Comparison of ENCODE assay signal across 22 cellular contexts in genomic region chr7:121431389-121431788, GRCh38. TPM values are rescaled to one million over a fixed set of nuclear protein-coding genes. Genes with fewer than 3 reads are reported as not detected.
A peak's percentile ranks its signal among the peaks of the same experiment; 100 is the strongest.
DNase-seq lines count a peak whose midpoint lies in the region; ATAC-seq, FAIRE-seq and TF ChIP-seq lines count a peak whose summit lies in the region.
"Had no signal": no experiment of that assay in that cellular context is flagged by ENCODE, and none has a peak within 500 bp of the region (broad histone marks: within the 10 kb centered on the region; RNA-seq: fewer than 3 reads in every experiment).

No MANE protein-coding gene starts in this region.

- TF ChIP-seq EP300 in HepG2 (IDR thresholded peaks at IDR 0.05; ENCODE audit: low read depth in 2 of 2, low read length in 2 of 2) (no peak), HepG2 (CRISPR knock-in tag; IDR thresholded peaks at IDR 0.05; ENCODE audit: borderline replicate concordance) (no peak)

- H3K27ac Mint-ChIP-seq in stimulated activated memory B cell treated with anti-CD40 and anti-IgM and Interleukin-4, amounts not matched to agents 10 μg/mL and 1 μg/mL and 100 μg/mL, for 72 hours: peak overlapping the region; percentile 61
- H3K27ac Mint-ChIP-seq: B cell; CD4-positive, CD25-positive, alpha-beta regulatory T cell; CD8-positive, alpha-beta T cell had no signal

- H3K4me2 ChIP-seq in HepG2 (ENCODE audit: low read depth, low read length) (no peak overlapping the region), hepatocyte (no peak overlapping the region)
- H3K4me2 ChIP-seq: BLaER1 had no signal

- no peak overlapping the region for H3K4me3 Mint-ChIP-seq in stimulated activated memory B cell treated with anti-CD40 and anti-IgM and Interleukin-4, amounts not matched to agents 10 μg/mL and 1 μg/mL and 100 μg/mL, for 72 hours
- H3K4me3 Mint-ChIP-seq: B cell; CD4-positive, CD25-positive, alpha-beta regulatory T cell; CD8-positive, alpha-beta T cell had no signal

- BruUV-seq in HepG2 (replicated peaks; lab: Mats Ljungman, UMichigan): no TSS peak

- no peak for FAIRE-seq in HepG2 (lab: Jason Lieb, UNC)
- FAIRE-seq: A204.1, G401.6, GM19239, H1 had no signal

- H3K36me3 ChIP-seq in HepG2 (replicated peaks in 1 of 2; ENCODE audit: control insufficient read depth in 1 of 2, insufficient read depth in 2 of 2, low read length in 2 of 2) (no peaks in the 10 kb centered on the region), right lobe of liver (no peaks in the 10 kb centered on the region), hepatocyte (replicated peaks; ENCODE audit: insufficient read depth, low read depth) (no peaks in the 10 kb centered on the region), aorta (ENCODE audit: control insufficient read depth in 1 of 2, insufficient read depth in 2 of 2, low read length in 1 of 2) (no peaks in the 10 kb centered on the region)
- H3K36me3 ChIP-seq: BLaER1 had no signal

- no peak overlapping the region for H3K9ac ChIP-seq in HepG2 (ENCODE audit: insufficient read depth, low read depth, low read length)
- H3K9ac ChIP-seq: BLaER1, GM23248 had no signal

- H3K4me1 ChIP-seq in HepG2 (ENCODE audit: insufficient read depth, low read length) (no peaks in the 10 kb centered on the region), right lobe of liver (no peaks in the 10 kb centered on the region), hepatocyte (ENCODE audit: insufficient read depth) (peaks cover 8% of the 10 kb centered on the region), aorta (ENCODE audit: control insufficient read depth in 1 of 2, insufficient read depth in 2 of 2, low read length in 2 of 2) (no peaks in the 10 kb centered on the region)

- no peak for TF ChIP-seq RAD21 in HepG2 (CRISPR knock-in tag; IDR thresholded peaks at IDR 0.05)

- WGBS in HepG2 (ENCODE audit: low lambda C conversion rate): 10% methylated on average over 2 of the region's 2 CpGs
- 74% methylated on average over 2 of the region's 2 CpGs for WGBS in right lobe of liver (ENCODE audit: insufficient coverage, low coverage, low lambda C conversion rate, missing lambda C conversion rate)
- 73% methylated on average over 2 of the region's 2 CpGs for WGBS in hepatocyte (ENCODE audit: low lambda C conversion rate, missing lambda C conversion rate)
- 79 to 91% methylated on average over 2 of the region's 2 CpGs for WGBS in aorta, 2 donors

- TF ChIP-seq CTCF in HepG2 (CRISPR knock-in tag; IDR thresholded peaks at IDR 0.05) (no peak), right lobe of liver (IDR thresholded peaks at IDR 0.05) (no peak), hepatocyte (IDR thresholded peaks at IDR 0.05; ENCODE audit: poor library complexity) (no peak)

- H3K36me3 Mint-ChIP-seq in stimulated activated memory B cell treated with anti-CD40 and anti-IgM and Interleukin-4, amounts not matched to agents 10 μg/mL and 1 μg/mL and 100 μg/mL, for 72 hours: peaks cover 5% of the 10 kb centered on the region
- H3K36me3 Mint-ChIP-seq: CD4-positive, CD25-positive, alpha-beta regulatory T cell; CD8-positive, alpha-beta T cell had no signal

- H2AFZ ChIP-seq in HepG2 (ENCODE audit: low read length) (no peak overlapping the region), hepatocyte (no peak overlapping the region)
- H2AFZ ChIP-seq: GM23248 had no signal

- H3K9me3 ChIP-seq in HepG2 (ENCODE audit: low read length) (no peaks in the 10 kb centered on the region), right lobe of liver (no peaks in the 10 kb centered on the region), hepatocyte (ENCODE audit: low read depth) (no peaks in the 10 kb centered on the region), aorta (ENCODE audit: control insufficient read depth, low read length) (peaks cover 1% of the 10 kb centered on the region)
- H3K9me3 ChIP-seq: BLaER1, Caco-2 had no signal

- no peak for DNase-seq in HepG2 (ENCODE audit: low spot score)
- DNase-seq in right lobe of liver: no peak
- no peak for DNase-seq in hepatocyte (ENCODE audit: low spot score)
- no peak for DNase-seq in aorta
- DNase-seq: Caco-2; CD4-positive, CD25-positive, alpha-beta regulatory T cell; CD8-positive, alpha-beta T cell; DMS153; DND-41; GM23248; H7; HCEC 1CT had no signal

- ATAC-seq in HepG2 (no peak), right lobe of liver (no peak), aorta (ENCODE audit: low FRiP score) (no peak), HG03354 (IDR thresholded peaks at IDR 0.05; ENCODE audit: poor library complexity, severe bottlenecking, unreplicated experiment) (no peak)
- ATAC-seq in stimulated activated memory B cell treated with anti-CD40 and anti-IgM and Interleukin-4, amounts not matched to agents 10 μg/mL and 1 μg/mL and 100 μg/mL, for 72 hours: no peak
- ATAC-seq: CD8-positive, alpha-beta T cell had no signal

- intact Hi-C loops in HepG2 (cut with micrococcal nuclease; ENCODE audit: unreplicated experiment) (no loop called here), right lobe of liver (cut with DNase I) (no loop called here), aorta (cut with DNase I) (no loop called here)

- no peak for TF ChIP-seq POLR2A in HepG2 (IDR thresholded peaks at IDR 0.05; ENCODE audit: insufficient read depth in 1 of 2, low read depth in 2 of 2, low read length in 2 of 2)
- no peak for TF ChIP-seq POLR2A in right lobe of liver (IDR thresholded peaks at IDR 0.05)

- H3K4me1 Mint-ChIP-seq in stimulated activated memory B cell treated with anti-CD40 and anti-IgM and Interleukin-4, amounts not matched to agents 10 μg/mL and 1 μg/mL and 100 μg/mL, for 72 hours: peaks cover 23% of the 10 kb centered on the region

- in situ Hi-C loops in HepG2 (cut with HindIII; ENCODE audit: extremely low pct_ligation_motif_present, low pct_unique_long_range_greater_than_20kb): no loop called here

- H3K79me2 ChIP-seq in HepG2 (ENCODE audit: insufficient read depth, low read length): no peaks in the 10 kb centered on the region
- H3K79me2 ChIP-seq in hepatocyte: no peaks in the 10 kb centered on the region

- H3K9me2 ChIP-seq in hepatocyte (replicated peaks; ENCODE audit: insufficient read depth): no peaks in the 10 kb centered on the region

- H3K4me3 ChIP-seq in HepG2 (replicated peaks in 1 of 3; ENCODE audit: insufficient read depth in 1 of 3, low read depth in 2 of 3, low read length in 3 of 3) (no peak overlapping the region), right lobe of liver (no peak overlapping the region), hepatocyte (no peak overlapping the region), aorta (ENCODE audit: low read length in 2 of 2) (no peak overlapping the region)
- H3K4me3 ChIP-seq: BLaER1, GM23248 had no signal

- no peaks in the 10 kb centered on the region for H3K27me3 Mint-ChIP-seq in stimulated activated memory B cell treated with anti-CD40 and anti-IgM and Interleukin-4, amounts not matched to agents 10 μg/mL and 1 μg/mL and 100 μg/mL, for 72 hours
- H3K27me3 Mint-ChIP-seq: B cell; CD4-positive, CD25-positive, alpha-beta regulatory T cell had no signal

- peaks cover 3% of the 10 kb centered on the region for H3K9me3 Mint-ChIP-seq in stimulated activated memory B cell treated with anti-CD40 and anti-IgM and Interleukin-4, amounts not matched to agents 10 μg/mL and 1 μg/mL and 100 μg/mL, for 72 hours
- H3K9me3 Mint-ChIP-seq: CD8-positive, alpha-beta T cell had no signal

- H3K27me3 ChIP-seq in HepG2 (ENCODE audit: control insufficient read depth in 1 of 2, insufficient read depth in 2 of 2, low read length in 2 of 2) (no peaks in the 10 kb centered on the region), right lobe of liver (no peaks in the 10 kb centered on the region), hepatocyte (no peaks in the 10 kb centered on the region), aorta (ENCODE audit: control insufficient read depth in 1 of 2, insufficient read depth in 2 of 2, low read length in 1 of 2) (no peaks in the 10 kb centered on the region)
- H3K27me3 ChIP-seq: BLaER1 had no signal

- CTCF ChIA-PET in HepG2 (lab: Yijun Ruan, JAX; ENCODE audit: low intra/inter-chr PET ratio, low total read pairs): no interaction called here

- no peak overlapping the region for H3K27ac ChIP-seq in HepG2 (ENCODE audit: extremely low read length, insufficient read depth, low read length)
- no peak overlapping the region for H3K27ac ChIP-seq in right lobe of liver
- H3K27ac ChIP-seq in hepatocyte: peak overlapping the region; percentile 13
- H3K27ac ChIP-seq in aorta (ENCODE audit: low read depth in 1 of 2, low read length in 2 of 2): no peak overlapping the region
- H3K27ac ChIP-seq: 22Rv1, BLaER1, C4-2B, GM23248 had no signal

- H4K20me1 ChIP-seq in HepG2 (ENCODE audit: insufficient read depth, low read length): no peaks in the 10 kb centered on the region
- no peaks in the 10 kb centered on the region for H4K20me1 ChIP-seq in hepatocyte (ENCODE audit: insufficient read depth, poor library complexity, severe bottlenecking)
- H4K20me1 ChIP-seq: BLaER1 had no signal

- POLR2A ChIA-PET in HepG2 (lab: Yijun Ruan, JAX): no interaction called here

RNA-seq across cellular contexts. Expression of gene FAM3C, which starts 35.3 kb away (rescaled TPM):
- total RNA-seq in HepG2 (2016; rRNA removed; fragmentation: Illumina TruSeq; extraction: Trizol) (11.3 and 14.6 TPM in 2 replicates), right lobe of liver (10 to 100 TPM; 13.6 to 41.3 (median 31.8) TPM), hepatocyte (113 and 119 TPM in 2 replicates), aorta (10 to 100 TPM; 64.9 to 68.4 TPM)
- 4.1 and 4.8 TPM in 2 replicates for total RNA-seq in HepG2 (2016; cell fraction: cytosol; rRNA removed; fragmentation: Illumina TruSeq; extraction: Trizol; ENCODE audit: low read depth)
- total RNA-seq in HepG2 (2016; cell fraction: insoluble cytoplasmic fraction; rRNA removed; fragmentation: Illumina TruSeq; extraction: Trizol): 10.6 and 13.1 TPM in 2 replicates
- 12.2 and 12.7 TPM in 2 replicates for total RNA-seq in HepG2 (2016; cell fraction: membrane; rRNA removed; fragmentation: Illumina TruSeq; extraction: Trizol)
- total RNA-seq in HepG2 (2016; cell fraction: nucleus; rRNA removed; fragmentation: Illumina TruSeq; extraction: Trizol): 27.4 and 29.2 TPM in 2 replicates
- polyA plus RNA-seq in HepG2 (2011; rRNA removed) (13.0 and 16.0 TPM in 2 replicates), hepatocyte (120 and 127 TPM in 2 replicates), aorta (10 to 100 TPM; 36.7 to 49.6 TPM)
- polyA plus RNA-seq in HepG2 (2011; cell fraction: cytosol; rRNA removed): 5.8 and 10.3 TPM in 2 replicates
- polyA plus RNA-seq in HepG2 (2011; cell fraction: nucleus; rRNA removed): 5.8 and 7.8 TPM in 2 replicates
- 27.2 and 34.9 TPM in 2 replicates for polyA plus RNA-seq in HepG2 (2012)
- 8.3 and 10.9 TPM in 2 replicates for polyA plus RNA-seq in HepG2 (2016; cell fraction: cytosol; fragmentation: Illumina TruSeq; extraction: Trizol; ENCODE audit: low read depth)
- polyA plus RNA-seq in HepG2 (2016; cell fraction: insoluble cytoplasmic fraction; fragmentation: Illumina TruSeq; extraction: Trizol; ENCODE audit: low read depth): 22.6 and 22.8 TPM in 2 replicates
- 18.0 and 19.8 TPM in 2 replicates for polyA plus RNA-seq in HepG2 (2016; cell fraction: membrane; fragmentation: Illumina TruSeq; extraction: Trizol; ENCODE audit: low read depth)
- 55.5 and 64.1 TPM in 2 replicates for polyA plus RNA-seq in HepG2 (2016; cell fraction: nucleus; fragmentation: Illumina TruSeq; extraction: Trizol; ENCODE audit: insufficient read depth, low read depth)
- 2.5 and 4.8 TPM in 2 replicates for polyA minus RNA-seq in HepG2 (2011; rRNA and poly(A)+ RNA removed; ENCODE audit: low replicate concordance)
- 6.2 and 7.7 TPM in 2 replicates for polyA minus RNA-seq in HepG2 (2011; cell fraction: cytosol; rRNA and poly(A)+ RNA removed)
- 35.7 and 37.3 TPM in 2 replicates for polyA minus RNA-seq in HepG2 (2011; cell fraction: nucleus; rRNA and poly(A)+ RNA removed)
